Comparison of ENCODE assay signal across 15 cellular contexts in the genomic region with DNA sequence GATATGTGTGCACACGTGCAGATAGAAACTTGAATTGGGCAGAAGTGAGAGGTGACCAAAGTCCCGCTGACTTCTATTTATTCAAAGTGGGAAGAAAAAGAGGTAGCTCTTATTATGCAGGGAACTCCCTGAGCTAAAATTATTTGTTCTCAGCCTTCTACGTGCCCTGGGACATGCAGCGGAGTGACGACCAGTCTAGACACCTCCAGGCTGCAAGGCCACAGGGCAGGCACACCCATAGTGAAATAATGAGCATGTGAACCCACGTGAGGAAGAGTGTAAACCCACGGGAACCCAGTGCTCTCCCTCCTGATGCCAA.
DNase-seq lines count a peak whose midpoint lies in the region; ATAC-seq and TF ChIP-seq lines count a peak whose summit lies in the region.
"Had no signal": no experiment of that assay in that cellular context is flagged by ENCODE, and none has a peak within 500 bp of the region (broad histone marks: within the 10 kb centered on the region; RNA-seq: fewer than 3 reads in every experiment).

No MANE protein-coding gene starts in this region.

- no peaks in the 10 kb centered on the region for H3K9me3 Mint-ChIP-seq in activated CD4-positive, alpha-beta memory T cell treated with anti-CD3 and anti-CD28 coated beads, Interleukin-2, amount 10 ng/mL, durations not matched to agents 7 days and 5 days

- H3K4me1 ChIP-seq in lung (ENCODE audit: control insufficient read depth in 2 of 2, insufficient read depth in 2 of 2, low read length in 2 of 2) (no peaks in the 10 kb centered on the region), thyroid gland (no peaks in the 10 kb centered on the region)
- H3K4me1 ChIP-seq: ascending aorta, vagina had no signal

- H3K4me3 ChIP-seq in lung (no peak overlapping the region), thyroid gland (replicated peaks in 1 of 3) (no peak overlapping the region)
- H3K4me3 ChIP-seq: ascending aorta, hepatocyte, vagina had no signal

- POLR2A ChIA-PET in activated CD4-positive, alpha-beta memory T cell treated with anti-CD3 and anti-CD28 coated beads, Interleukin-2, amount 10 ng/mL, durations not matched to agents 7 days and 5 days (lab: Charles Lee) = no interaction called here

- H3K9me3 ChIP-seq in lung (ENCODE audit: control insufficient read depth in 2 of 2, insufficient read depth in 1 of 2, low read length in 1 of 2) (peaks cover 0 to 2% of the 10 kb centered on the region in 2 donors), thyroid gland (no peaks in the 10 kb centered on the region)
- H3K9me3 ChIP-seq: ascending aorta, vagina had no signal

- H3K4me1 Mint-ChIP-seq in activated CD4-positive, alpha-beta memory T cell treated with anti-CD3 and anti-CD28 coated beads, Interleukin-2, amount 10 ng/mL, durations not matched to agents 7 days and 5 days = peaks cover 11% of the 10 kb centered on the region

- CTCF ChIA-PET in activated CD4-positive, alpha-beta memory T cell treated with anti-CD3 and anti-CD28 coated beads, Interleukin-2, amount 10 ng/mL, durations not matched to agents 7 days and 5 days (lab: Charles Lee) = no interaction called here

- H3K27me3 Mint-ChIP-seq in activated CD4-positive, alpha-beta memory T cell treated with anti-CD3 and anti-CD28 coated beads, Interleukin-2, amount 10 ng/mL, durations not matched to agents 7 days and 5 days = no peaks in the 10 kb centered on the region

- H3K27ac ChIP-seq in lung (ENCODE audit: low read depth in 1 of 2, low read length in 1 of 2) (no peak overlapping the region), thyroid gland (no peak overlapping the region)
- H3K27ac ChIP-seq: ascending aorta, hepatocyte, vagina had no signal

- TF ChIP-seq POLR2A in thyroid gland (IDR thresholded peaks at IDR 0.05) = no peak

- no peak for TF ChIP-seq CTCF in lung (IDR thresholded peaks at IDR 0.05; ENCODE audit: control extremely low read depth, extremely low read depth)
- TF ChIP-seq CTCF in thyroid gland (IDR thresholded peaks at IDR 0.05) = no peak

- peak; percentile 33 for DNase-seq in lung (ENCODE audit: low spot score)
- DNase-seq in NCI-H748 (lab: John Stamatoyannopoulos, UW; ENCODE audit: unreplicated experiment) = no peak
- no peak for DNase-seq in cardiac septum (ENCODE audit: low spot score)
- DNase-seq in thyroid gland = no peak
- no peak for DNase-seq in activated CD4-positive, alpha-beta memory T cell treated with anti-CD3 and anti-CD28 coated beads, Interleukin-2, amount 10 ng/mL, durations not matched to agents 7 days and 5 days
- DNase-seq: activated CD8-positive, alpha-beta memory T cell treated with anti-CD3 and anti-CD28 coated beads, Interleukin-2, amount 50 U/mL, for 4 hours; NCI-H774; right cardiac atrium had no signal

- no peaks in the 10 kb centered on the region for H3K36me3 Mint-ChIP-seq in activated CD4-positive, alpha-beta memory T cell treated with anti-CD3 and anti-CD28 coated beads, Interleukin-2, amount 10 ng/mL, durations not matched to agents 7 days and 5 days (ENCODE audit: low read depth)

- H3K36me3 ChIP-seq in lung (ENCODE audit: control insufficient read depth in 2 of 2, insufficient read depth in 2 of 2, low read length in 2 of 2) = no peaks in the 10 kb centered on the region
- H3K36me3 ChIP-seq in thyroid gland = no peaks in the 10 kb centered on the region
- H3K36me3 ChIP-seq: ascending aorta, vagina had no signal

- WGBS in lung, 2 donors = 74 to 75% methylated on average over 7 of the region's 7 CpGs
- WGBS in thyroid gland, 2 donors = 91 to 93% methylated on average over 7 of the region's 7 CpGs

- H3K4me3 Mint-ChIP-seq in activated CD4-positive, alpha-beta memory T cell treated with anti-CD3 and anti-CD28 coated beads, Interleukin-2, amount 10 ng/mL, durations not matched to agents 7 days and 5 days = no peak overlapping the region
- H3K4me3 Mint-ChIP-seq: T-helper 1 cell treated with Interleukin-12 subunit alpha and Interleukin-12 subunit beta and Interleukin-4 antibody, amounts not matched to agents 30 μg/mL and 1 μg/mL, for 36 hours had no signal

- intact Hi-C loops in cardiac septum (cut with DNase I) (no loop called here), thyroid gland (cut with DNase I) (no loop called here)

- ATAC-seq in GM18868 (IDR thresholded peaks at IDR 0.05; ENCODE audit: unreplicated experiment) (peak; percentile 92), GM21576 (IDR thresholded peaks at IDR 0.05; ENCODE audit: unreplicated experiment) (peak; percentile 93), HG03103 (IDR thresholded peaks at IDR 0.05; ENCODE audit: low read depth, unreplicated experiment) (peak; percentile 88), lung (ENCODE audit: insufficient read depth, low FRiP score) (peak; percentile 35)
- ATAC-seq: right cardiac atrium had no signal

- H3K27ac Mint-ChIP-seq in activated CD4-positive, alpha-beta memory T cell treated with anti-CD3 and anti-CD28 coated beads, Interleukin-2, amount 10 ng/mL, durations not matched to agents 7 days and 5 days = no peak overlapping the region
- H3K27ac Mint-ChIP-seq: T-helper 1 cell treated with Interleukin-12 subunit alpha and Interleukin-12 subunit beta and Interleukin-4 antibody, amounts not matched to agents 30 μg/mL and 1 μg/mL, for 36 hours had no signal

- H3K27me3 ChIP-seq in lung (ENCODE audit: control insufficient read depth, insufficient read depth) (no peaks in the 10 kb centered on the region), thyroid gland (no peaks in the 10 kb centered on the region)
- H3K27me3 ChIP-seq: ascending aorta, hepatocyte, vagina had no signal

Comparison
In these comparisons a context has a peak if more than half of its experiments do, and no peak if none do; other contexts are left out.
1. ATAC-seq: peak in every context shown above with its lines; median percentile 93 in GM21576; 92 in GM18868; 88 in HG03103; 35 in lung.